ENCODE assay signal across 1 cellular context in genomic region chr11:108617055-108617454, GRCh38.
TF ChIP-seq lines count a peak whose summit lies in the region.

No MANE protein-coding gene starts in this region.

TF ChIP-seq in K562, 482 proteins besides CTCF, POLR2A, EP300 and RAD21:
- TF ChIP-seq ZNF282 (CRISPR knock-in tag; IDR thresholded peaks at IDR 0.05) (no peak), CREM (IDR thresholded peaks at IDR 0.05; ENCODE audit: low read depth) (no peak), ZNF449 (CRISPR knock-in tag; IDR thresholded peaks at IDR 0.05) (no peak), TFAM (CRISPR knock-in tag; conservative IDR thresholded peaks at IDR 0.05) (no peak), KDM4B (IDR thresholded peaks at IDR 0.05; ENCODE audit: borderline replicate concordance in 2 of 2, low read depth in 1 of 2) (no peak), SREBF1 (IDR thresholded peaks at IDR 0.05; ENCODE audit: borderline replicate concordance, low read depth, low read length) (no peak), RBBP5 (IDR thresholded peaks at IDR 0.05; ENCODE audit: borderline replicate concordance, insufficient read depth, low read length, poor library complexity, severe bottlenecking) (no peak), ZNF175 (CRISPR knock-in tag; IDR thresholded peaks at IDR 0.05; ENCODE audit: low read depth) (no peak), NCOA2 (IDR thresholded peaks at IDR 0.05; ENCODE audit: partially characterized antibody in 2 of 2) (no peak), REST (CRISPR knock-in tag; IDR thresholded peaks at IDR 0.05; ENCODE audit: low read depth) (no peak), TAF15 (IDR thresholded peaks at IDR 0.05; ENCODE audit: low read depth, low read length) (no peak), RBM34 (IDR thresholded peaks at IDR 0.05; ENCODE audit: borderline replicate concordance, insufficient read depth, low read length) (no peak), IRF9 (tag; IDR thresholded peaks at IDR 0.05) (no peak), DPF2 (IDR thresholded peaks at IDR 0.05) (no peak), TEAD1 (CRISPR knock-in tag; IDR thresholded peaks at IDR 0.05) (no peak), KAT2B (IDR thresholded peaks at IDR 0.05; ENCODE audit: low read depth, low read length) (no peak), ZNF778 (CRISPR knock-in tag; IDR thresholded peaks at IDR 0.05) (no peak)
